In genomic region chr5:153660919-153661318, GRCh38 we compare ENCODE assay signal across 27 cellular contexts.
DNase-seq lines count a peak whose midpoint lies in the region; FAIRE-seq and TF ChIP-seq lines count a peak whose summit lies in the region.
"Had no signal": no experiment of that assay in that cellular context is flagged by ENCODE, and none has a peak within 500 bp of the region (broad histone marks: within the 10 kb centered on the region; RNA-seq: fewer than 3 reads in every experiment).

No MANE protein-coding gene starts in this region.

- TF ChIP-seq CTCF in AG10803 (conservative IDR thresholded peaks at IDR 0.05; ENCODE audit: low read length), result no peak
- TF ChIP-seq CTCF in kidney (IDR thresholded peaks at IDR 0.05; ENCODE audit: borderline replicate concordance, extremely low read depth, insufficient read depth), result no peak
- no peak for TF ChIP-seq CTCF in left ventricle myocardium inferior (IDR thresholded peaks at IDR 0.05; ENCODE audit: borderline replicate concordance)
- TF ChIP-seq CTCF in GM10266 (IDR thresholded peaks at IDR 0.05; ENCODE audit: control insufficient read depth, insufficient read depth, low read depth, missing control alignments), result no peak

- H3K9ac ChIP-seq in kidney (ENCODE audit: low read length in 2 of 2), result no peak overlapping the region

- intact Hi-C loops in kidney (cut with DNase I), result no loop called here
- intact Hi-C loops in left ventricle myocardium inferior (cut with micrococcal nuclease), result no loop called here

- POLR2A ChIA-PET in HEK293T (lab: Yijun Ruan, JAX), result no interaction called here

- no peak overlapping the region for H3K27ac ChIP-seq in kidney (ENCODE audit: low read depth in 2 of 2, low read length in 2 of 2)
- H3K27ac ChIP-seq in left ventricle myocardium inferior (replicated peaks), result no peak overlapping the region
- H3K27ac ChIP-seq: adrenal gland, spleen, suprapubic skin had no signal

- CTCF ChIA-PET in HEK293T (lab: Yijun Ruan, JAX), result no interaction called here

- H3K9me3 ChIP-seq in kidney (ENCODE audit: control insufficient read depth in 1 of 2, low read length in 2 of 2) (no peaks in the 10 kb centered on the region), left ventricle myocardium inferior (replicated peaks) (peaks cover 4% of the 10 kb centered on the region)
- H3K9me3 ChIP-seq: adrenal gland, suprapubic skin had no signal

- peak; percentile 40 for DNase-seq in AG10803 (ENCODE audit: low read depth)
- peak; percentile 9 for DNase-seq in HEK293T (ENCODE audit: extremely low spot score)
- DNase-seq in cerebellar cortex (ENCODE audit: low spot score), result peak; percentile 69
- DNase-seq in left kidney (ENCODE audit: low read depth, low spot score), result peak; percentile 46
- DNase-seq in kidney, result no peak
- no peak for DNase-seq in left ventricle myocardium inferior
- DNase-seq in SKM-1 treated with dmso at 0.1 percent for 144 hours (lab: John Stamatoyannopoulos, UW; ENCODE audit: unreplicated experiment), result no peak
- no peak for DNase-seq in GM10266 (ENCODE audit: extremely low spot score)
- DNase-seq: activated CD4-positive, alpha-beta T cell treated with anti-CD3 and anti-CD28 coated beads, Interleukin-2, amount 10 ng/mL, durations not matched to agents 24 days and 14 days; activated naive CD4-positive, alpha-beta T cell; activated T-cell treated with anti-CD3 and anti-CD28 coated beads, Interleukin-2, amount 50 U/mL, for 48 hours; adrenal gland; Calu3; cortex of kidney; EL; HFFc6; left cardiac atrium; naive B cell; NCI-H1105; NCI-H2081; NCI-H526; RPMI8226; spleen; stimulated activated CD4-positive, alpha-beta T cell treated with anti-CD3 and anti-CD28 coated beads, Interleukin-2, amount 100 ng/mL, for 48 hours; T-helper 17 cell had no signal

- H3K4me3 ChIP-seq in AG10803 (ENCODE audit: low read length) (no peak overlapping the region), kidney (ENCODE audit: low read length in 2 of 2) (no peak overlapping the region), left ventricle myocardium inferior (no peak overlapping the region)
- H3K4me3 ChIP-seq: adrenal gland, spleen, suprapubic skin had no signal

- H3K4me1 ChIP-seq in kidney (ENCODE audit: control insufficient read depth in 1 of 2, insufficient read depth in 1 of 2, low read depth in 1 of 2, low read length in 2 of 2) (no peaks in the 10 kb centered on the region), left ventricle myocardium inferior (peaks cover 4% of the 10 kb centered on the region)
- H3K4me1 ChIP-seq: spleen, suprapubic skin had no signal

- FAIRE-seq in kidney (lab: Jason Lieb, UNC), result no peak
- FAIRE-seq: urothelium cell line had no signal

- H3K36me3 ChIP-seq in kidney (ENCODE audit: control insufficient read depth in 1 of 2, insufficient read depth in 2 of 2, low read length in 2 of 2) (no peaks in the 10 kb centered on the region), left ventricle myocardium inferior (no peaks in the 10 kb centered on the region)
- H3K36me3 ChIP-seq: adrenal gland, spleen, suprapubic skin had no signal

- no peaks in the 10 kb centered on the region for H3K27me3 ChIP-seq in left ventricle myocardium inferior (ENCODE audit: low read depth)
- H3K27me3 ChIP-seq: adrenal gland, spleen, suprapubic skin had no signal

TF ChIP-seq in HEK293T, 16 proteins besides CTCF, POLR2A, EP300 and RAD21:
- TF ChIP-seq NFRKB (IDR thresholded peaks at IDR 0.05), result no peak
- TF ChIP-seq ARNT (IDR thresholded peaks at IDR 0.05), result no peak
- 0 out of 2 replicates have a peak, but pooled peaks have one; percentile 6 for TF ChIP-seq PKNOX1 (IDR thresholded peaks at IDR 0.05)

Comparison
In these comparisons a context has a peak if more than half of its experiments do, and no peak if none do; other contexts are left out.
1. DNase-seq: peak in AG10803 (single experiment), HEK293T (single experiment), cerebellar cortex (single experiment) and left kidney (single experiment); none in kidney (single experiment), left ventricle myocardium inferior (single experiment), SKM-1 treated with dmso at 0.1 percent for 144 hours (single experiment) and GM10266 (single experiment).